Comparison of ENCODE assay signal across 9 cellular contexts in genomic region chr6:71887006-71887743, GRCh38. TPM values are rescaled to one million over a fixed set of nuclear protein-coding genes. Genes with fewer than 3 reads are reported as not detected.
DNase-seq lines count a peak whose midpoint lies in the region; ATAC-seq and TF ChIP-seq lines count a peak whose summit lies in the region.
"Had no signal": no experiment of that assay in that cellular context is flagged by ENCODE, and none has a peak within 500 bp of the region (broad histone marks: within the 10 kb centered on the region; RNA-seq: fewer than 3 reads in every experiment).

No MANE protein-coding gene starts in this region.

- H3K9me2 ChIP-seq in GM23338 (ENCODE audit: insufficient read depth) = no peaks in the 10 kb centered on the region

- peak overlapping the region; percentile 95 for H2AFZ ChIP-seq in GM23338

- H4K20me1 ChIP-seq in GM23338 (replicated peaks; ENCODE audit: insufficient read depth) = no peaks in the 10 kb centered on the region

- DNase-seq in AG08395 (ENCODE audit: low spot score) = peak; percentile 56
- DNase-seq in GM23338 (ENCODE audit: low spot score) = peak; percentile 47
- peak; percentile 19 for DNase-seq in astrocyte of the hippocampus (ENCODE audit: low read depth, low spot score)
- peak; percentile 11 for DNase-seq in myocyte (ENCODE audit: low read depth)
- no peak for DNase-seq in NCI-H146 (lab: John Stamatoyannopoulos, UW)
- DNase-seq in UCSD-AML1 (lab: John Stamatoyannopoulos, UW; ENCODE audit: unreplicated experiment) = no peak

- peak overlapping the region; percentile 93 for H3K4me2 ChIP-seq in GM23338

- TF ChIP-seq CTCF in GM23338 (conservative IDR thresholded peaks at IDR 0.05; ENCODE audit: low read depth in 2 of 2) = no peak

- H3K27me3 ChIP-seq in GM23338 (ENCODE audit: insufficient read depth) = peaks cover 11% of the 10 kb centered on the region

- H3K27me3 Mint-ChIP-seq in GM23338 (ENCODE audit: insufficient read depth, low read depth, poor library complexity) = peaks cover 5% of the 10 kb centered on the region

- H3K27ac ChIP-seq in GM23338 (ENCODE audit: low read depth) = no peak overlapping the region

- H3K36me3 ChIP-seq in GM23338 (ENCODE audit: insufficient read depth) = no peaks in the 10 kb centered on the region

- H3F3A ChIP-seq in GM23338 (replicated peaks; ENCODE audit: low read depth) = no peaks in the 10 kb centered on the region

- H3K79me2 ChIP-seq in GM23338 (replicated peaks; ENCODE audit: insufficient read depth) = no peaks in the 10 kb centered on the region

- no peaks in the 10 kb centered on the region for H3K9me3 Mint-ChIP-seq in GM23338
- H3K9me3 Mint-ChIP-seq: T-helper 1 cell treated with Interleukin-12 subunit alpha and Interleukin-12 subunit beta and Interleukin-4 antibody, amounts not matched to agents 30 μg/mL and 1 μg/mL, for 36 hours had no signal

- peak overlapping the region; percentile 93 for H3K4me3 ChIP-seq in GM23338

- H3K4me1 ChIP-seq in GM23338 (ENCODE audit: insufficient read depth) = no peaks in the 10 kb centered on the region; the same call in 1 of the 2 replicates

- peak overlapping the region; percentile 94 for H3K4me3 Mint-ChIP-seq in GM23338
- H3K4me3 Mint-ChIP-seq: T-helper 1 cell treated with Interleukin-12 subunit alpha and Interleukin-12 subunit beta and Interleukin-4 antibody, amounts not matched to agents 30 μg/mL and 1 μg/mL, for 36 hours had no signal

- no peaks in the 10 kb centered on the region; the same call in 2 of the 3 replicates for H3K36me3 Mint-ChIP-seq in GM23338 (ENCODE audit: low read depth)

- ATAC-seq in GM23338 (peak; percentile 78), GM18519 (IDR thresholded peaks at IDR 0.05; ENCODE audit: low FRiP score, unreplicated experiment) (no peak), HG03045 (IDR thresholded peaks at IDR 0.05; ENCODE audit: unreplicated experiment) (no peak)

- no peak overlapping the region for H3K27ac Mint-ChIP-seq in GM23338
- H3K27ac Mint-ChIP-seq: T-helper 1 cell treated with Interleukin-12 subunit alpha and Interleukin-12 subunit beta and Interleukin-4 antibody, amounts not matched to agents 30 μg/mL and 1 μg/mL, for 36 hours had no signal

- peaks cover 10% of the 10 kb centered on the region for H3K4me1 Mint-ChIP-seq in GM23338

TF ChIP-seq in GM23338, 12 proteins besides CTCF, POLR2A, EP300 and RAD21:
- TF ChIP-seq STAT1 (IDR thresholded peaks at IDR 0.05; ENCODE audit: unreplicated experiment) = no peak
- TF ChIP-seq, protein P1, sequence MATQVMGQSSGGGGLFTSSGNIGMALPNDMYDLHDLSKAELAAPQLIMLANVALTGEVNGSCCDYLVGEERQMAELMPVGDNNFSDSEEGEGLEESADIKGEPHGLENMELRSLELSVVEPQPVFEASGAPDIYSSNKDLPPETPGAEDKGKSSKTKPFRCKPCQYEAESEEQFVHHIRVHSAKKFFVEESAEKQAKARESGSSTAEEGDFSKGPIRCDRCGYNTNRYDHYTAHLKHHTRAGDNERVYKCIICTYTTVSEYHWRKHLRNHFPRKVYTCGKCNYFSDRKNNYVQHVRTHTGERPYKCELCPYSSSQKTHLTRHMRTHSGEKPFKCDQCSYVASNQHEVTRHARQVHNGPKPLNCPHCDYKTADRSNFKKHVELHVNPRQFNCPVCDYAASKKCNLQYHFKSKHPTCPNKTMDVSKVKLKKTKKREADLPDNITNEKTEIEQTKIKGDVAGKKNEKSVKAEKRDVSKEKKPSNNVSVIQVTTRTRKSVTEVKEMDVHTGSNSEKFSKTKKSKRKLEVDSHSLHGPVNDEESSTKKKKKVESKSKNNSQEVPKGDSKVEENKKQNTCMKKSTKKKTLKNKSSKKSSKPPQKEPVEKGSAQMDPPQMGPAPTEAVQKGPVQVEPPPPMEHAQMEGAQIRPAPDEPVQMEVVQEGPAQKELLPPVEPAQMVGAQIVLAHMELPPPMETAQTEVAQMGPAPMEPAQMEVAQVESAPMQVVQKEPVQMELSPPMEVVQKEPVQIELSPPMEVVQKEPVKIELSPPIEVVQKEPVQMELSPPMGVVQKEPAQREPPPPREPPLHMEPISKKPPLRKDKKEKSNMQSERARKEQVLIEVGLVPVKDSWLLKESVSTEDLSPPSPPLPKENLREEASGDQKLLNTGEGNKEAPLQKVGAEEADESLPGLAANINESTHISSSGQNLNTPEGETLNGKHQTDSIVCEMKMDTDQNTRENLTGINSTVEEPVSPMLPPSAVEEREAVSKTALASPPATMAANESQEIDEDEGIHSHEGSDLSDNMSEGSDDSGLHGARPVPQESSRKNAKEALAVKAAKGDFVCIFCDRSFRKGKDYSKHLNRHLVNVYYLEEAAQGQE (IDR thresholded peaks at IDR 0.05; ENCODE audit: unreplicated experiment) = peak; percentile 65
TF ChIP-seq in GM23338: peak in this region for 1.

RNA-seq across cellular contexts. Expression of gene RIMS1, which starts 0.8 kb away (rescaled TPM):
- 3.9 and 4.0 TPM in 2 replicates for total RNA-seq in GM23338 (2014; rRNA removed; shearing (Covaris generic))
- polyA plus RNA-seq in GM23338 (2016; fragmentation: Nextera tagmentation; extraction: Ambion mirVana) = 0.89 and 1.1 TPM in 2 replicates
- total RNA-seq in myocyte = 0.21 and 1.8 TPM in 2 replicates
- 2.9 TPM for polyA plus RNA-seq in myocyte (2012)

Comparison
In these comparisons a context has a peak if more than half of its experiments do, and no peak if none do; other contexts are left out.
1. DNase-seq: peak in AG08395 (single experiment), GM23338 (single experiment), astrocyte of the hippocampus (single experiment) and myocyte (single experiment); none in NCI-H146 (single experiment) and UCSD-AML1 (single experiment).